Comparison of ENCODE assay signal across 19 cellular contexts in the genomic region with DNA sequence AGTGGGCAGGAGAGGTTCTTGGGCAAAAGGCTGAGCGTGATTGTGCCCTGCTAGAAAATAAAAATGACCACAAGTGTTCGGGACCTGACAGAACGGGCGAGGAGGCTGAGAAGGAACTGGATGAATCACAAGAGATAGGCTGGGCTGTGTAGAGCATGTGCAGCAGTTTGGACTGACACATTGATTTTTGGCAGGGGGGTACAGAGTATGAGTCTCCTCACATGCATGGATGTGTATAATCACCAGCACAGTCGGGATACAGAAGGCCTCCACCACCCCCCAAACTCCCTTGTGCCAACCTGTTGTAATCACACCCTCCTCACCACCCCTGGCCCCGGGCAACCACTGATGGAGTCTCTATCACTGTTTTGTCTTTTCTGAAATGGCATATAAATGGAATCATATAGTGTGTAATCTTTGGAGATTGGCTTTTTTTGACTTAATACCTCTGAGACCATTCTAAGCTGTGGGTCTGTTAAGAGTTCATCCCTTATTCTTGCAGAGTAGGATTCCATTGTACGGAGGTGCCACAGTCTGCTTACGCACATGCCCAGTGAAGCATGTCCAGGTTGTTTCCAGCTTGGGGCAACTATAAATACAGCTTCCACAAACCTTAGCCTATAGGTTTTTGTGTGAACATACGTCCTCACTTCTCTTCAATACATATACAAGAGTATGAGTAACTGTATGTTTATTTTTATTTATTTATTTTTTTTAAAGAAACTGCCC.
A peak's percentile ranks its signal among the peaks of the same experiment; 100 is the strongest.
DNase-seq lines count a peak whose midpoint lies in the region; ATAC-seq and TF ChIP-seq lines count a peak whose summit lies in the region.
"Had no signal": no experiment of that assay in that cellular context is flagged by ENCODE, and none has a peak within 500 bp of the region (broad histone marks: within the 10 kb centered on the region; RNA-seq: fewer than 3 reads in every experiment).

No MANE protein-coding gene starts in this region.

- no peaks in the 10 kb centered on the region for H3K27me3 ChIP-seq in CD4-positive, alpha-beta memory T cell (ENCODE audit: insufficient read depth, low read length)
- no peaks in the 10 kb centered on the region for H3K27me3 ChIP-seq in MG63
- H3K27me3 ChIP-seq: adrenal gland, SJSA1, suprapubic skin had no signal

- H3K27ac ChIP-seq in CD4-positive, alpha-beta memory T cell (ENCODE audit: low read depth, low read length) = no peak overlapping the region
- H3K27ac ChIP-seq: adrenal gland, SJSA1, suprapubic skin had no signal

- peaks cover 12% of the 10 kb centered on the region for H3K4me1 ChIP-seq in CD4-positive, alpha-beta memory T cell (ENCODE audit: insufficient read depth, low read length)
- H3K4me1 ChIP-seq: suprapubic skin had no signal

- peaks cover 26 to 36% of the 10 kb centered on the region in 2 donors for H3K36me3 Mint-ChIP-seq in CD4-positive, alpha-beta memory T cell
- H3K36me3 Mint-ChIP-seq in chondrocyte (ENCODE audit: low read depth) = peaks cover 4% of the 10 kb centered on the region
- H3K36me3 Mint-ChIP-seq in progenitor cell of endocrine pancreas (ENCODE audit: insufficient read depth) = peaks cover 10% of the 10 kb centered on the region

- intact Hi-C loops in CD4-positive, alpha-beta memory T cell (cut with micrococcal nuclease) = no loop called here

- peak overlapping the region in 6 of 7 donors; percentile 15 to 87 (median 72) for H3K27ac Mint-ChIP-seq in CD4-positive, alpha-beta memory T cell
- H3K27ac Mint-ChIP-seq in chondrocyte (ENCODE audit: unreplicated experiment) = peak overlapping the region; percentile 62
- H3K27ac Mint-ChIP-seq in progenitor cell of endocrine pancreas = peak overlapping the region; percentile 67
- H3K27ac Mint-ChIP-seq: activated CD4-positive, alpha-beta T cell treated with anti-CD3 and anti-CD28 coated beads, Interleukin-2, amount 10 ng/mL, durations not matched to agents 24 days and 14 days had no signal

- no peak for TF ChIP-seq CTCF in chondrocyte (IDR thresholded peaks at IDR 0.05)
- no peak for TF ChIP-seq CTCF in progenitor cell of endocrine pancreas (IDR thresholded peaks at IDR 0.05; ENCODE audit: unreplicated experiment)

- H3K4me3 ChIP-seq in CD4-positive, alpha-beta memory T cell (ENCODE audit: low read length in 2 of 2) = no peak overlapping the region
- H3K4me3 ChIP-seq in MG63 = no peak overlapping the region
- H3K4me3 ChIP-seq: adrenal gland, GM12878, SJSA1, suprapubic skin had no signal

- DNase-seq in CD4-positive, alpha-beta memory T cell = no peak
- DNase-seq in MG63 = peak; percentile 28
- no peak for DNase-seq in chondrocyte (ENCODE audit: low spot score)
- no peak for DNase-seq in progenitor cell of endocrine pancreas (ENCODE audit: low spot score, unreplicated experiment)
- DNase-seq: activated CD4-positive, alpha-beta T cell treated with anti-CD3 and anti-CD28 coated beads, Interleukin-2, amount 10 ng/mL, durations not matched to agents 24 days and 14 days; adrenal gland; AML-193; foreskin melanocyte; GDM1; left colon; NCI-H2029; NCI-H510A treated with DMSO at 0.1 percent for 48 hours had no signal

- CTCF ChIA-PET in CD4-positive, alpha-beta memory T cell (lab: Charles Lee; ENCODE audit: partially characterized antibody) = no interaction called here

- H3K9me3 Mint-ChIP-seq in CD4-positive, alpha-beta memory T cell = no peaks in the 10 kb centered on the region
- H3K9me3 Mint-ChIP-seq in chondrocyte (ENCODE audit: low read depth) = no peaks in the 10 kb centered on the region
- peaks cover 4% of the 10 kb centered on the region for H3K9me3 Mint-ChIP-seq in progenitor cell of endocrine pancreas (ENCODE audit: low read depth)
- H3K9me3 Mint-ChIP-seq: activated CD4-positive, alpha-beta T cell treated with anti-CD3 and anti-CD28 coated beads, Interleukin-2, amount 10 ng/mL, durations not matched to agents 24 days and 14 days had no signal

- H3K36me3 ChIP-seq in CD4-positive, alpha-beta memory T cell (ENCODE audit: insufficient read depth, low read length) = no peaks in the 10 kb centered on the region
- no peaks in the 10 kb centered on the region for H3K36me3 ChIP-seq in MG63
- H3K36me3 ChIP-seq: adrenal gland, SJSA1, suprapubic skin had no signal

- H3K4me3 Mint-ChIP-seq in CD4-positive, alpha-beta memory T cell = peak overlapping the region in 1 of 8 donors; percentile 38
- H3K4me3 Mint-ChIP-seq in chondrocyte (ENCODE audit: unreplicated experiment) (no peak overlapping the region), progenitor cell of endocrine pancreas (ENCODE audit: low read depth) (no peak overlapping the region)
- H3K4me3 Mint-ChIP-seq: activated CD4-positive, alpha-beta T cell treated with anti-CD3 and anti-CD28 coated beads, Interleukin-2, amount 10 ng/mL, durations not matched to agents 24 days and 14 days had no signal

- POLR2A ChIA-PET in CD4-positive, alpha-beta memory T cell (lab: Charles Lee; ENCODE audit: partially characterized antibody) = no interaction called here

- no peak for ATAC-seq in HG03378 (IDR thresholded peaks at IDR 0.05; ENCODE audit: unreplicated experiment)
- no peak for ATAC-seq in HG03159 (IDR thresholded peaks at IDR 0.05; ENCODE audit: unreplicated experiment)
- no peak for ATAC-seq in GM19463 (IDR thresholded peaks at IDR 0.05; ENCODE audit: unreplicated experiment)
- ATAC-seq: GM12878, left colon, sciatic nerve had no signal

- no peaks in the 10 kb centered on the region for H3K9me3 ChIP-seq in CD4-positive, alpha-beta memory T cell (ENCODE audit: control insufficient read depth in 1 of 2, low read length in 2 of 2)
- H3K9me3 ChIP-seq in MG63 = no peaks in the 10 kb centered on the region
- H3K9me3 ChIP-seq: adrenal gland, SJSA1, suprapubic skin had no signal

- no peaks in the 10 kb centered on the region for H3K27me3 Mint-ChIP-seq in CD4-positive, alpha-beta memory T cell
- H3K27me3 Mint-ChIP-seq in chondrocyte (ENCODE audit: low read depth) = no peaks in the 10 kb centered on the region
- no peaks in the 10 kb centered on the region for H3K27me3 Mint-ChIP-seq in progenitor cell of endocrine pancreas
- H3K27me3 Mint-ChIP-seq: activated CD4-positive, alpha-beta T cell treated with anti-CD3 and anti-CD28 coated beads, Interleukin-2, amount 10 ng/mL, durations not matched to agents 24 days and 14 days had no signal

- peaks cover 21 to 35% (median 29%) of the 10 kb centered on the region in 4 donors for H3K4me1 Mint-ChIP-seq in CD4-positive, alpha-beta memory T cell
- peaks cover 34% of the 10 kb centered on the region for H3K4me1 Mint-ChIP-seq in chondrocyte (ENCODE audit: low read depth)
- H3K4me1 Mint-ChIP-seq in progenitor cell of endocrine pancreas (ENCODE audit: low read depth) = peaks cover 57% of the 10 kb centered on the region
